16 cellular contexts compared by ENCODE assay signal in genomic region chr6:21180155-21180554, GRCh38.
A peak's percentile ranks its signal among the peaks of the same experiment; 100 is the strongest.
DNase-seq lines count a peak whose midpoint lies in the region; ATAC-seq and TF ChIP-seq lines count a peak whose summit lies in the region.
"Had no signal": no experiment of that assay in that cellular context is flagged by ENCODE, and none has a peak within 500 bp of the region (broad histone marks: within the 10 kb centered on the region; RNA-seq: fewer than 3 reads in every experiment).

No MANE protein-coding gene starts in this region.

- peaks cover 8% of the 10 kb centered on the region for H3K4me1 Mint-ChIP-seq in T-helper 2 cell treated with Interferon-gamma antibody and Interleukin-4, amounts not matched to agents 5 μg/mL and 100 μg/mL, for 36 hours (ENCODE audit: low read depth)

- peak; percentile 22 for DNase-seq in T-helper 2 cell treated with Interferon-gamma antibody and Interleukin-4, amounts not matched to agents 5 μg/mL and 100 μg/mL, for 36 hours (ENCODE audit: low spot score)
- DNase-seq in HT-29 (ENCODE audit: low spot score) = no peak
- DNase-seq in NCI-H526 treated with DMSO at 0.1 percent for 48 hours (lab: John Stamatoyannopoulos, UW) = no peak
- DNase-seq: activated CD4-positive, alpha-beta T cell treated with anti-CD3 and anti-CD28 coated beads, Interleukin-2, amount 50 U/mL, for 1 hour; activated naive CD4-positive, alpha-beta T cell treated with anti-CD3 and anti-CD28 coated beads for 36 hours; C1 segment of cervical spinal cord; erythroblast; heart left ventricle; MG63; small intestine; tibial artery had no signal

- no peaks in the 10 kb centered on the region for H3K36me3 Mint-ChIP-seq in T-helper 2 cell treated with Interferon-gamma antibody and Interleukin-4, amounts not matched to agents 5 μg/mL and 100 μg/mL, for 36 hours (ENCODE audit: low read depth)

- H3K27me3 Mint-ChIP-seq in T-helper 2 cell treated with Interferon-gamma antibody and Interleukin-4, amounts not matched to agents 5 μg/mL and 100 μg/mL, for 36 hours (ENCODE audit: low read depth) = no peaks in the 10 kb centered on the region

- ATAC-seq in GM18520 (IDR thresholded peaks at IDR 0.05; ENCODE audit: unreplicated experiment) (peak; percentile 81), GM21367 (IDR thresholded peaks at IDR 0.05; ENCODE audit: unreplicated experiment) (peak; percentile 59), HG02938 (IDR thresholded peaks at IDR 0.05; ENCODE audit: unreplicated experiment) (peak; percentile 70), HG02588 (IDR thresholded peaks at IDR 0.05; ENCODE audit: unreplicated experiment) (no peak), SK-N-SH treated with all-trans-retinoic acid at 6 μM for 48 hours (no peak)
- ATAC-seq: heart left ventricle had no signal

- H3K4me3 Mint-ChIP-seq in T-helper 2 cell treated with Interferon-gamma antibody and Interleukin-4, amounts not matched to agents 5 μg/mL and 100 μg/mL, for 36 hours = no peak overlapping the region
- H3K4me3 Mint-ChIP-seq: activated naive CD4-positive, alpha-beta T cell treated with anti-CD3 and anti-CD28 coated beads for 36 hours had no signal

- no peak overlapping the region for H3K27ac Mint-ChIP-seq in T-helper 2 cell treated with Interferon-gamma antibody and Interleukin-4, amounts not matched to agents 5 μg/mL and 100 μg/mL, for 36 hours
- H3K27ac Mint-ChIP-seq: activated naive CD4-positive, alpha-beta T cell treated with anti-CD3 and anti-CD28 coated beads for 36 hours had no signal

- H3K9me3 Mint-ChIP-seq in T-helper 2 cell treated with Interferon-gamma antibody and Interleukin-4, amounts not matched to agents 5 μg/mL and 100 μg/mL, for 36 hours = no peaks in the 10 kb centered on the region
- H3K9me3 Mint-ChIP-seq: activated naive CD4-positive, alpha-beta T cell treated with anti-CD3 and anti-CD28 coated beads for 36 hours had no signal

TF ChIP-seq in SK-N-SH treated with all-trans-retinoic acid at 6 μM for 48 hours, 23 proteins besides CTCF, POLR2A, EP300 and RAD21:
- no peak for TF ChIP-seq ZNF70 (CRISPR knock-in tag; IDR thresholded peaks at IDR 0.05)
- no peak for TF ChIP-seq ARNTL (CRISPR knock-in tag; IDR thresholded peaks at IDR 0.05; ENCODE audit: borderline replicate concordance, low read depth)
- TF ChIP-seq, protein P1, sequence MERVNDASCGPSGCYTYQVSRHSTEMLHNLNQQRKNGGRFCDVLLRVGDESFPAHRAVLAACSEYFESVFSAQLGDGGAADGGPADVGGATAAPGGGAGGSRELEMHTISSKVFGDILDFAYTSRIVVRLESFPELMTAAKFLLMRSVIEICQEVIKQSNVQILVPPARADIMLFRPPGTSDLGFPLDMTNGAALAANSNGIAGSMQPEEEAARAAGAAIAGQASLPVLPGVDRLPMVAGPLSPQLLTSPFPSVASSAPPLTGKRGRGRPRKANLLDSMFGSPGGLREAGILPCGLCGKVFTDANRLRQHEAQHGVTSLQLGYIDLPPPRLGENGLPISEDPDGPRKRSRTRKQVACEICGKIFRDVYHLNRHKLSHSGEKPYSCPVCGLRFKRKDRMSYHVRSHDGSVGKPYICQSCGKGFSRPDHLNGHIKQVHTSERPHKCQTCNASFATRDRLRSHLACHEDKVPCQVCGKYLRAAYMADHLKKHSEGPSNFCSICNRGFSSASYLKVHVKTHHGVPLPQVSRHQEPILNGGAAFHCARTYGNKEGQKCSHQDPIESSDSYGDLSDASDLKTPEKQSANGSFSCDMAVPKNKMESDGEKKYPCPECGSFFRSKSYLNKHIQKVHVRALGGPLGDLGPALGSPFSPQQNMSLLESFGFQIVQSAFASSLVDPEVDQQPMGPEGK (CRISPR knock-in tag; IDR thresholded peaks at IDR 0.05; ENCODE audit: borderline replicate concordance) = no peak
- no peak for TF ChIP-seq CSRNP3 (CRISPR knock-in tag; IDR thresholded peaks at IDR 0.05)
- TF ChIP-seq ISL1 (CRISPR knock-in tag; IDR thresholded peaks at IDR 0.05) = no peak
- no peak for TF ChIP-seq PPARA (CRISPR knock-in tag; IDR thresholded peaks at IDR 0.05; ENCODE audit: borderline replicate concordance)
- TF ChIP-seq RARB (CRISPR knock-in tag; IDR thresholded peaks at IDR 0.05) = no peak
- TF ChIP-seq ZFP30 (CRISPR knock-in tag; IDR thresholded peaks at IDR 0.05) = no peak
- no peak for TF ChIP-seq SNAI2 (CRISPR knock-in tag; IDR thresholded peaks at IDR 0.05)
- no peak for TF ChIP-seq CREB5 (CRISPR knock-in tag; IDR thresholded peaks at IDR 0.05; ENCODE audit: low read depth)
- TF ChIP-seq ZFP3 (CRISPR knock-in tag; IDR thresholded peaks at IDR 0.05) = no peak
- TF ChIP-seq POU6F1 (CRISPR knock-in tag; IDR thresholded peaks at IDR 0.05; ENCODE audit: borderline replicate concordance, low read depth) = no peak
- TF ChIP-seq BACH2 (CRISPR knock-in tag; IDR thresholded peaks at IDR 0.05; ENCODE audit: borderline replicate concordance) = no peak
- no peak for TF ChIP-seq GLIS3 (CRISPR knock-in tag; IDR thresholded peaks at IDR 0.05)
- no peak for TF ChIP-seq ZC3H10 (CRISPR knock-in tag; IDR thresholded peaks at IDR 0.05)

Comparison
In these comparisons a context has a peak if more than half of its experiments do, and no peak if none do; other contexts are left out.
1. ATAC-seq: peak in GM18520 (single experiment), GM21367 (single experiment) and HG02938 (single experiment); none in HG02588 (single experiment) and SK-N-SH treated with all-trans-retinoic acid at 6 μM for 48 hours (single experiment).